Comparison of ENCODE assay signal across 8 cellular contexts in genomic region chr14:67532998-67533753, GRCh38. TPM values are rescaled to one million over a fixed set of nuclear protein-coding genes. Genes with fewer than 3 reads are reported as not detected.
DNase-seq lines count a peak whose midpoint lies in the region; TF ChIP-seq lines count a peak whose summit lies in the region.

PLEKHH1 (plus strand) TSS chr14:67533290; CDS start chr14:67541868, 8,578 bp downstream.

- peak within 1 kb of the TSS; percentile 96 for H2AFZ ChIP-seq in neuron (ENCODE audit: low read depth, low read length)

- TF ChIP-seq EP300 in tibial nerve (IDR thresholded peaks at IDR 0.05), result peak in 1 of 2 donors; percentile 37

- H3K4me3 ChIP-seq in neuron (ENCODE audit: low read length) (peak within 1 kb of the TSS; percentile 66), tibial nerve (peak within 1 kb of the TSS; percentile 43 to 86 (median 56))

- H3K27ac Mint-ChIP-seq in activated naive CD4-positive, alpha-beta T cell treated with anti-CD3 and anti-CD28 coated beads, Interleukin-2, amount 10 ng/mL, durations not matched to agents 7 days and 5 days, result no peak within 1 kb of the TSS

- peaks cover 17% of the 10 kb centered on the region for H3K27me3 ChIP-seq in neuron (ENCODE audit: insufficient read depth, low read length)
- H3K27me3 ChIP-seq in tibial nerve, result no peaks in the 10 kb centered on the region

- TF ChIP-seq POLR2A in tibial nerve (IDR thresholded peaks at IDR 0.05), result peak in 1 of 2 donors; percentile 45

- peak within 1 kb of the TSS; percentile 66 for H3K4me3 Mint-ChIP-seq in activated naive CD4-positive, alpha-beta T cell treated with anti-CD3 and anti-CD28 coated beads, Interleukin-2, amount 10 ng/mL, durations not matched to agents 7 days and 5 days

- CTCF ChIA-PET in activated naive CD4-positive, alpha-beta T cell treated with anti-CD3 and anti-CD28 coated beads, Interleukin-2, amount 10 ng/mL, durations not matched to agents 7 days and 5 days (lab: Charles Lee), result interaction anchor here (1.0 to 2.3 kb wide), 4 partner anchors 8 to 106 kb away, joined by 3 to 11 read pairs (median 6); no protein-coding TSS in a partner anchor

- H3K27me3 Mint-ChIP-seq in activated naive CD4-positive, alpha-beta T cell treated with anti-CD3 and anti-CD28 coated beads, Interleukin-2, amount 10 ng/mL, durations not matched to agents 7 days and 5 days, result peaks cover 72% of the 10 kb centered on the region

- TF ChIP-seq CTCF in tibial nerve (IDR thresholded peaks at IDR 0.05), result no peak

- H3K9me3 ChIP-seq in neuron (ENCODE audit: low read length) (no peaks in the 10 kb centered on the region), tibial nerve (no peaks in the 10 kb centered on the region)

- DNase-seq in NCI-H1436 (lab: John Stamatoyannopoulos, UW) (peak; percentile 58), NCI-H1436 treated with DMSO at 0.1 percent for 48 hours (lab: John Stamatoyannopoulos, UW) (no peak), HuH-7 (ENCODE audit: low spot score) (peak; percentile 77), RKO (ENCODE audit: low spot score) (peak; percentile 87), globus pallidus (ENCODE audit: low spot score) (peak; percentile 95), tibial nerve (ENCODE audit: low spot score in 2 of 2) (peak; percentile 28 to 40)
- DNase-seq in activated naive CD4-positive, alpha-beta T cell treated with anti-CD3 and anti-CD28 coated beads, Interleukin-2, amount 10 ng/mL, durations not matched to agents 7 days and 5 days, result peak; percentile 77

- H3K36me3 Mint-ChIP-seq in activated naive CD4-positive, alpha-beta T cell treated with anti-CD3 and anti-CD28 coated beads, Interleukin-2, amount 10 ng/mL, durations not matched to agents 7 days and 5 days, result no peaks in the 10 kb centered on the region

- WGBS in tibial nerve, 2 donors, result 0 to 5% methylated on average over 6 to 41 of the region's 86 CpGs

- H3K4me1 ChIP-seq in neuron (ENCODE audit: insufficient read depth, low read length) (peaks cover 4% of the 10 kb centered on the region), tibial nerve (peaks cover 0 to 19% (median 7%) of the 10 kb centered on the region in 4 donors)

- H3K36me3 ChIP-seq in neuron (ENCODE audit: insufficient read depth, low read length), result no peaks in the 10 kb centered on the region
- no peaks in the 10 kb centered on the region for H3K36me3 ChIP-seq in tibial nerve

- no peaks in the 10 kb centered on the region for H3K9me3 Mint-ChIP-seq in activated naive CD4-positive, alpha-beta T cell treated with anti-CD3 and anti-CD28 coated beads, Interleukin-2, amount 10 ng/mL, durations not matched to agents 7 days and 5 days

- H3K4me1 Mint-ChIP-seq in activated naive CD4-positive, alpha-beta T cell treated with anti-CD3 and anti-CD28 coated beads, Interleukin-2, amount 10 ng/mL, durations not matched to agents 7 days and 5 days, result no peaks in the 10 kb centered on the region

- peak within 1 kb of the TSS; percentile 19 to 72 (median 66) for H3K27ac ChIP-seq in tibial nerve

RNA-seq across cellular contexts. Expression of gene PLEKHH1, which starts in this region (rescaled TPM):
- 10 to 100 TPM in 1 of 4 donors, 1 to 10 TPM in 3; 2.4 to 10.2 (median 4.6) TPM for total RNA-seq in tibial nerve
